1 cellular context compared by ENCODE assay signal in the genomic region with DNA sequence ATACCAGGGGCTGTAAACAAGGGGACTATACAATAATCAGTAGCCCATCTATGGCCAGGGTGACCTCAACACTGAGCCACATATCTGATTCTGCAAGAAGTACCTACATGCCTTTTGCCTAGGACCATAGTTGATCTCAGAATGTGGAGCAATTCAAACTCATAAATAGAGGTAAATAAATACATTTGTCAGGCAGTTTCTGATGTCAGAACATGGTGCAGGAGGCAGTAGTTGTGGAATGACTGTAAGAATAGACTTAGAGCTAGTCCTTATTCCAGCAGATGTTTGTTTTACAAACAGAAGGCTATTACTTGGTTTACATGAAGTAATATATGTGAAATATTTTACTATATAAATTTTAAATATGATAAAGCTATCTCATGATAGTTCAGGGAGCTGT.
TF ChIP-seq lines count a peak whose summit lies in the region.

No MANE protein-coding gene starts in this region.

TF ChIP-seq in K562, 482 proteins besides CTCF, POLR2A, EP300 and RAD21 (continued from another document):
- TF ChIP-seq, protein P1, sequence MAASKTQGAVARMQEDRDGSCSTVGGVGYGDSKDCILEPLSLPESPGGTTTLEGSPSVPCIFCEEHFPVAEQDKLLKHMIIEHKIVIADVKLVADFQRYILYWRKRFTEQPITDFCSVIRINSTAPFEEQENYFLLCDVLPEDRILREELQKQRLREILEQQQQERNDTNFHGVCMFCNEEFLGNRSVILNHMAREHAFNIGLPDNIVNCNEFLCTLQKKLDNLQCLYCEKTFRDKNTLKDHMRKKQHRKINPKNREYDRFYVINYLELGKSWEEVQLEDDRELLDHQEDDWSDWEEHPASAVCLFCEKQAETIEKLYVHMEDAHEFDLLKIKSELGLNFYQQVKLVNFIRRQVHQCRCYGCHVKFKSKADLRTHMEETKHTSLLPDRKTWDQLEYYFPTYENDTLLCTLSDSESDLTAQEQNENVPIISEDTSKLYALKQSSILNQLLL (CRISPR knock-in tag; IDR thresholded peaks at IDR 0.05; ENCODE audit: borderline replicate concordance): no peak
- TF ChIP-seq TCF3 (CRISPR knock-in tag; IDR thresholded peaks at IDR 0.05): no peak
